Comparison of ENCODE assay signal across 8 cellular contexts in the genomic region with DNA sequence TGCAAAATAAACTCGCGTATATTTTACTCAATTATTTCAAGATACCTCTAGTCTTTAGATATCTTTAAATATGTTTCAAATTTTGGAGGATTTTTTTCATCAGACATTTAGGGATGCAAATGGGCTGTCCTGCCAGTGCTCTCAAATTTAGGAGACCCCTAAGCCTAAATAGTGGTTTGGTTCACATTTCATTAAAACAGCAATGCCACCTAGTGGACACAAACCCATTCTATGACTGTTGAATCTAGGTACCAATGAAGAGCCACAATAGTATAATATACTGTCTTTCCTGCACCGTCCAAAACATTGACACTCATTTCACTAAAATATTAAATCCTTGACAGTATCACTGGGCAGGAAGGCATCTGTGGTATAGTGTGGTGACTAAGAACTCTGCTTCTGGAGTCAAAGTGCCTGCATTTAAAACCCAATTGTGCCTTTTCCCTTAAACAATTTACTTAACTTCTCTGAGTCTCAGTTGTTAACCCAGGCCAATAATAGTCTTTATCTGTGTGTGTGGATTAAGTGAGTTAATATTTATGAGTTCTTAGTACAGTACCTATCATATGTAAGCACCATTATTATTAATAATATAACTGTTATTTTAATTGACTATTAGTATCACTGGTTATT.
A peak's percentile ranks its signal among the peaks of the same experiment; 100 is the strongest.
DNase-seq lines count a peak whose midpoint lies in the region; ATAC-seq and TF ChIP-seq lines count a peak whose summit lies in the region.

No MANE protein-coding gene starts in this region.

- no peak overlapping the region for H2AK5ac ChIP-seq in H9 (ENCODE audit: insufficient read length, low read length)

- H3K79me2 ChIP-seq in H9 (ENCODE audit: insufficient read depth, low read length) (no peaks in the 10 kb centered on the region), hepatocyte (no peaks in the 10 kb centered on the region)

- H3K4me2 ChIP-seq in H9 (ENCODE audit: insufficient read depth, insufficient read length, low read length) (no peak overlapping the region), hepatocyte (no peak overlapping the region)

- H4K5ac ChIP-seq in H9 (ENCODE audit: insufficient read length, low read depth, low read length) = no peak overlapping the region

- H2BK15ac ChIP-seq in H9 (ENCODE audit: low read depth, low read length) = no peak overlapping the region

- CTCF ChIA-PET in Panc1 (lab: Charles Lee) = no interaction called here

- no peak overlapping the region for H3K14ac ChIP-seq in H9 (ENCODE audit: insufficient read depth, low read length)

- H3K4me3 Mint-ChIP-seq in H9 = no peak overlapping the region

- DNase-seq in ELR (ENCODE audit: low read depth) (peak; percentile 22), H9 (no peak), Panc1 (ENCODE audit: low read depth, low spot score) (peak; percentile 10), hepatocyte (ENCODE audit: low spot score) (peak; percentile 44), T-helper 1 cell (no peak), lower leg skin (ENCODE audit: low spot score in 2 of 2) (no peak)
- DNase-seq in stimulated activated CD4-positive, alpha-beta T cell treated with anti-CD3 and anti-CD28 coated beads, Interleukin-2, amount 100 ng/mL, for 48 hours = no peak

- H3K36me3 Mint-ChIP-seq in H9 (ENCODE audit: insufficient read depth in 1 of 3, low read depth in 3 of 3) = no peaks in the 10 kb centered on the region

- peaks cover 7% of the 10 kb centered on the region in 2 experiments for H3K4me1 Mint-ChIP-seq in H9

- H3K4ac ChIP-seq in H9 (ENCODE audit: low read depth, low read length) = no peak overlapping the region

- H2AFZ ChIP-seq in H9 (ENCODE audit: low read length) = no peak overlapping the region
- no peak overlapping the region for H2AFZ ChIP-seq in hepatocyte

- H4K8ac ChIP-seq in H9 (replicated peaks; ENCODE audit: insufficient read length, low read depth, low read length) = no peak overlapping the region

- no peaks in the 10 kb centered on the region for H3K9me3 ChIP-seq in H9 (ENCODE audit: control insufficient read depth, low read depth, low read length)
- no peaks in the 10 kb centered on the region for H3K9me3 ChIP-seq in Panc1 (ENCODE audit: control insufficient read depth, insufficient read depth, low read depth, low read length)
- no peaks in the 10 kb centered on the region for H3K9me3 ChIP-seq in hepatocyte (ENCODE audit: low read depth)

- H2BK20ac ChIP-seq in H9 (ENCODE audit: low read depth, low read length, poor library complexity, severe bottlenecking) = no peak overlapping the region

- H3K9me3 Mint-ChIP-seq in H9 = no peaks in the 10 kb centered on the region

- H3K18ac ChIP-seq in H9 (ENCODE audit: insufficient read length, low read depth, low read length) = no peak overlapping the region

- POLR2A ChIA-PET in Panc1 (lab: Charles Lee) = no interaction called here

- H3K9ac ChIP-seq in H9 (ENCODE audit: extremely low read depth, insufficient read length, low read length) = no peak overlapping the region

- H3K36me3 ChIP-seq in Panc1 (ENCODE audit: control insufficient read depth, insufficient read depth, low read length) = no peaks in the 10 kb centered on the region
- H3K36me3 ChIP-seq in hepatocyte (replicated peaks; ENCODE audit: insufficient read depth, low read depth) = no peaks in the 10 kb centered on the region

- no peak overlapping the region for H2BK5ac ChIP-seq in H9 (ENCODE audit: insufficient read length, low read length)

- BruUV-seq in Panc1 (replicated peaks; lab: Mats Ljungman, UMichigan) = no TSS peak

- no peak for TF ChIP-seq POLR2A in lower leg skin (IDR thresholded peaks at IDR 0.05)

- H3K56ac ChIP-seq in H9 (ENCODE audit: insufficient read length, low read depth, low read length) = no peak overlapping the region

- peak; percentile 81 for TF ChIP-seq CTCF in H9 (conservative IDR thresholded peaks at IDR 0.05)
- peak; percentile 66; the same call in 1 of the 2 replicates for TF ChIP-seq CTCF in Panc1 (IDR thresholded peaks at IDR 0.05)
- TF ChIP-seq CTCF in hepatocyte (IDR thresholded peaks at IDR 0.05; ENCODE audit: poor library complexity) = peak; percentile 75
- TF ChIP-seq CTCF in lower leg skin (IDR thresholded peaks at IDR 0.05) = no peak

- no peak overlapping the region for H2BK120ac ChIP-seq in H9 (ENCODE audit: low read depth, low read length, poor library complexity, severe bottlenecking)

- H3T11ph ChIP-seq in H9 (ENCODE audit: low read length) = no peak overlapping the region

- ATAC-seq in Panc1 = 0 out of 2 replicates have a peak, but pooled peaks have one; percentile 63
- no peak for ATAC-seq in GM19035 (IDR thresholded peaks at IDR 0.05; ENCODE audit: unreplicated experiment)

- no peaks in the 10 kb centered on the region for H3K4me1 ChIP-seq in H9 (ENCODE audit: insufficient read depth, low read length)
- no peaks in the 10 kb centered on the region for H3K4me1 ChIP-seq in Panc1 (ENCODE audit: control insufficient read depth, insufficient read depth, low read length)
- no peaks in the 10 kb centered on the region for H3K4me1 ChIP-seq in hepatocyte (ENCODE audit: insufficient read depth)

- no peak overlapping the region for H3K4me3 ChIP-seq in Panc1 (ENCODE audit: low read depth in 2 of 2, low read length in 2 of 2)
- H3K4me3 ChIP-seq in hepatocyte = no peak overlapping the region
- H3K4me3 ChIP-seq in lower leg skin (ENCODE audit: low read depth, poor library complexity, severe bottlenecking) = no peak overlapping the region

- no peaks in the 10 kb centered on the region for H3K23me2 ChIP-seq in H9 (ENCODE audit: insufficient read length, low read depth, low read length, poor library complexity, severe bottlenecking)

- no peaks in the 10 kb centered on the region; the same call in none of the 2 replicates for H3K27me3 Mint-ChIP-seq in H9 (ENCODE audit: low read depth)

- no peaks in the 10 kb centered on the region for H3K9me2 ChIP-seq in hepatocyte (replicated peaks; ENCODE audit: insufficient read depth)

- no peak overlapping the region for H3K27ac Mint-ChIP-seq in H9

- intact Hi-C loops in Panc1 (cut with micrococcal nuclease; ENCODE audit: unreplicated experiment) (loop anchor here (2.0 kb wide), 1 partner anchor 960 kb away; no protein-coding TSS in a partner anchor), lower leg skin (cut with DNase I; ENCODE audit: low total_unique reads) (no loop called here)

- 100% methylated on average over 2 of the region's 3 CpGs for WGBS in H9 (ENCODE audit: extremely low coverage, insufficient read length, low lambda C conversion rate)
- WGBS in hepatocyte (ENCODE audit: low lambda C conversion rate, missing lambda C conversion rate) = 80% methylated on average over 3 of the region's 3 CpGs
- 69% methylated on average over 3 of the region's 3 CpGs for WGBS in lower leg skin, 2 donors

- no peaks in the 10 kb centered on the region for H3K27me3 ChIP-seq in H9 (ENCODE audit: insufficient read depth, low read length)
- H3K27me3 ChIP-seq in Panc1 (ENCODE audit: control insufficient read depth, insufficient read depth, low read length) = no peaks in the 10 kb centered on the region
- H3K27me3 ChIP-seq in hepatocyte = peaks cover 4% of the 10 kb centered on the region

- H3K27ac ChIP-seq in H9 (ENCODE audit: insufficient read length, low read depth, low read length) = no peak overlapping the region
- H3K27ac ChIP-seq in Panc1 (ENCODE audit: low read length) = no peak overlapping the region
- no peak overlapping the region for H3K27ac ChIP-seq in hepatocyte

- H4K20me1 ChIP-seq in H9 (ENCODE audit: control insufficient read depth, insufficient read depth, insufficient read length) = no peaks in the 10 kb centered on the region
- H4K20me1 ChIP-seq in hepatocyte (ENCODE audit: insufficient read depth, poor library complexity, severe bottlenecking) = no peaks in the 10 kb centered on the region

- no peak overlapping the region for H3K23ac ChIP-seq in H9 (ENCODE audit: insufficient read length, low read depth, low read length)

- in situ Hi-C loops in Panc1 (cut with HindIII; ENCODE audit: low pct_unique_long_range_greater_than_20kb, low sequenced_read_pairs) = no loop called here

- H2BK12ac ChIP-seq in H9 (ENCODE audit: insufficient read length, low read depth, low read length) = no peak overlapping the region

- no peaks in the 10 kb centered on the region for H3K79me1 ChIP-seq in H9 (ENCODE audit: insufficient read depth, low read depth, low read length, poor library complexity, severe bottlenecking)

- no peak overlapping the region for H4K91ac ChIP-seq in H9 (ENCODE audit: insufficient read length, low read depth, low read length)

Comparison
In these comparisons a context has a peak if more than half of its experiments do, and no peak if none do; other contexts are left out.
1. DNase-seq: peak in ELR (single experiment), Panc1 (single experiment) and hepatocyte (single experiment); none in H9 (single experiment), T-helper 1 cell (0 of 5), stimulated activated CD4-positive, alpha-beta T cell treated with anti-CD3 and anti-CD28 coated beads, Interleukin-2, amount 100 ng/mL, for 48 hours (0 of 2) and lower leg skin (0 of 2).
2. CTCF ChIP-seq: peak in H9 (single experiment), Panc1 (single experiment) and hepatocyte (single experiment); none in lower leg skin (0 of 3).